24 cellular contexts compared by ENCODE assay signal in genomic region chr4:142881331-142881730, GRCh38.
"Had no signal": no experiment of that assay in that cellular context is flagged by ENCODE, and none has a peak within 500 bp of the region (broad histone marks: within the 10 kb centered on the region; RNA-seq: fewer than 3 reads in every experiment).

No MANE protein-coding gene starts in this region.

- DNase-seq: nephron progenitor cell; nucleus accumbens; pancreas; right cardiac atrium; right lobe of liver; sigmoid colon; small intestine; stimulated activated CD4-positive, alpha-beta T cell treated with anti-CD3 and anti-CD28 coated beads, Interleukin-15, amount 100 ng/mL, for 24 hours; stimulated activated CD4-positive, alpha-beta T cell treated with anti-CD3 and anti-CD28 coated beads, Interleukin-2, amount 100 ng/mL, for 24 hours; stimulated activated CD4-positive, alpha-beta T cell treated with anti-CD3 and anti-CD28 coated beads, Interleukin-2, amount 100 ng/mL, for 48 hours; stimulated activated CD4-positive, alpha-beta T cell treated with anti-CD3 and anti-CD28 coated beads, Interleukin-4, amount 100 ng/mL, for 24 hours; stimulated activated naive B cell treated with anti-CD40 and anti-IgM and Interleukin-4, amounts not matched to agents 10 μg/mL and 1 μg/mL and 100 μg/mL, for 72 hours; stimulated activated naive CD4-positive, alpha-beta T cell treated with Interleukin-2 at 50 U/mL for 16 hours; stomach; thyroid gland; upper lobe of left lung had no signal

- H3K27me3 ChIP-seq: neutrophil, pancreas, right lobe of liver, sigmoid colon, stomach, thyroid gland, tibial nerve, upper lobe of left lung, vagina had no signal

- H3K27ac ChIP-seq: neutrophil, pancreas, prostate gland, right lobe of liver, sigmoid colon, stomach, thoracic aorta, thyroid gland, tibial nerve, upper lobe of left lung, vagina had no signal

- H3K4me3 ChIP-seq: pancreas, prostate gland, right lobe of liver, sigmoid colon, stomach, thoracic aorta, thyroid gland, tibial nerve, upper lobe of left lung, vagina had no signal

- H3K4me1 ChIP-seq: pancreas, prostate gland, right lobe of liver, sigmoid colon, stomach, thyroid gland, tibial nerve, upper lobe of left lung, vagina had no signal

- FAIRE-seq: pancreas, small intestine, urothelium cell line had no signal

- ATAC-seq: natural killer cell treated with Interleukin-12 subunit alpha and Interleukin-12 subunit beta and Interleukin-15 and Interleukin-18, amount 100 ng/mL, for 72 hours; pancreas; right cardiac atrium; right lobe of liver; stimulated activated effector memory CD8-positive, alpha-beta T cell treated with anti-CD3 and anti-CD28 coated beads, Interleukin-12 subunit alpha, Interleukin-12 subunit beta, amount 100 ng/mL, for 72 hours; stimulated activated naive B cell treated with anti-CD40 and anti-IgM and Interleukin-4, amounts not matched to agents 10 μg/mL and 1 μg/mL and 100 μg/mL, for 72 hours had no signal

- H3K9me3 ChIP-seq: neutrophil, pancreas, prostate gland, right lobe of liver, sigmoid colon, thoracic aorta, thyroid gland, upper lobe of left lung, vagina had no signal

- H3K36me3 ChIP-seq: neutrophil, pancreas, prostate gland, right lobe of liver, sigmoid colon, stomach, thoracic aorta, thyroid gland, tibial nerve, upper lobe of left lung, vagina had no signal
